17 cellular contexts compared by ENCODE assay signal in genomic region chr13:99797716-99798115, GRCh38.
"Had no signal": no experiment of that assay in that cellular context is flagged by ENCODE, and none has a peak within 500 bp of the region (broad histone marks: within the 10 kb centered on the region; RNA-seq: fewer than 3 reads in every experiment).

No MANE protein-coding gene starts in this region.

- H3K4me3 ChIP-seq: lung, pancreas, right lobe of liver, stomach, vagina had no signal

- H3K9me3 ChIP-seq: neutrophil, pancreas, right lobe of liver, stomach, vagina had no signal

- H3K4me1 ChIP-seq: pancreas, right lobe of liver, stomach, vagina had no signal

- FAIRE-seq: endothelial cell of umbilical vein, keratinocyte, pancreas, small intestine had no signal

- DNase-seq: activated CD4-positive, alpha-beta T cell treated with anti-CD3 and anti-CD28 coated beads, Interleukin-2, amount 50 U/mL, for 4 hours; activated effector memory CD4-positive, alpha-beta T cell treated with anti-CD3 and anti-CD28 coated beads, Interleukin-2, amount 50 U/mL, for 16 hours; activated T-cell treated with anti-CD3 and anti-CD28 coated beads, Interleukin-2, amount 50 U/mL, for 72 hours; effector CD8-positive, alpha-beta T cell; natural killer cell; pancreas; right lobe of liver; small intestine; stimulated activated CD4-positive, alpha-beta T cell treated with anti-CD3 and anti-CD28 coated beads, Interleukin-4, amount 100 ng/mL, for 1 hour; stomach; trophoblast cell; WERI-Rb-1 had no signal

- H3K27me3 ChIP-seq: neutrophil, pancreas, right lobe of liver, stomach, vagina had no signal

- ATAC-seq: activated T-cell treated with anti-CD3 and anti-CD28 coated beads, Interleukin-2, amount 50 U/mL, for 72 hours; natural killer cell; pancreas; right lobe of liver had no signal

- H3K27ac ChIP-seq: neutrophil, pancreas, right lobe of liver, stomach, vagina, WERI-Rb-1 had no signal

- H3K36me3 ChIP-seq: neutrophil, pancreas, right lobe of liver, stomach, vagina, WERI-Rb-1 had no signal
